Comparison of ENCODE assay signal across 8 cellular contexts in genomic region chr18:3451989-3452749, GRCh38. TPM values are rescaled to one million over a fixed set of nuclear protein-coding genes. Genes with fewer than 3 reads are reported as not detected.
A peak's percentile ranks its signal among the peaks of the same experiment; 100 is the strongest.
DNase-seq lines count a peak whose midpoint lies in the region; ATAC-seq and TF ChIP-seq lines count a peak whose summit lies in the region.

No MANE protein-coding gene starts in this region.

- DNase-seq in PC-3 (peak; percentile 60), heart left ventricle (peak; percentile 58 to 71 (median 66)), psoas muscle (peak; percentile 42 to 65), AML-193 (lab: John Stamatoyannopoulos, UW) (no peak)
- DNase-seq in activated naive CD4-positive, alpha-beta T cell treated with anti-CD3 and anti-CD28 coated beads, Interleukin-2, amount 50 U/mL, for 72 hours (ENCODE audit: low spot score in 2 of 2), result peak; percentile 38 to 66

- no peak overlapping the region for H2AFZ ChIP-seq in PC-3 (ENCODE audit: low read length)

- peaks cover 32 to 41% of the 10 kb centered on the region in 2 donors for H3K36me3 Mint-ChIP-seq in activated naive CD4-positive, alpha-beta T cell treated with anti-CD3 and anti-CD28 coated beads, Interleukin-2, amount 50 U/mL, for 72 hours

- peak overlapping the region; percentile 97 for H3K9ac ChIP-seq in PC-3 (ENCODE audit: low read length)

- H3K9me2 ChIP-seq in DOHH2 (replicated peaks; ENCODE audit: control insufficient read depth, low read length) (no peaks in the 10 kb centered on the region), PC-3 (replicated peaks; ENCODE audit: low read length) (no peaks in the 10 kb centered on the region)

- H3K4me3 ChIP-seq in DOHH2 (ENCODE audit: low read length) (peak overlapping the region; percentile 76), PC-3 (ENCODE audit: low read length) (peak overlapping the region; percentile 96), heart left ventricle (peak overlapping the region; percentile 65 to 93 (median 78)), psoas muscle (peak overlapping the region; percentile 97)

- no peaks in the 10 kb centered on the region for H3K9me3 ChIP-seq in DOHH2 (ENCODE audit: control insufficient read depth, insufficient read depth, low read length)
- no peaks in the 10 kb centered on the region for H3K9me3 ChIP-seq in PC-3 (ENCODE audit: low read length)
- no peaks in the 10 kb centered on the region for H3K9me3 ChIP-seq in heart left ventricle
- no peaks in the 10 kb centered on the region for H3K9me3 ChIP-seq in psoas muscle

- H3F3A ChIP-seq in DOHH2 (ENCODE audit: control insufficient read depth, insufficient read depth) (peaks cover 19% of the 10 kb centered on the region), PC-3 (ENCODE audit: low read length, unreplicated experiment) (peaks cover 18% of the 10 kb centered on the region)

- CTCF ChIA-PET in PC-3 (lab: Charles Lee), result no interaction called here

- H3K9me3 Mint-ChIP-seq in activated naive CD4-positive, alpha-beta T cell treated with anti-CD3 and anti-CD28 coated beads, Interleukin-2, amount 50 U/mL, for 72 hours, result no peaks in the 10 kb centered on the region

- H3K27ac Mint-ChIP-seq in activated naive CD4-positive, alpha-beta T cell treated with anti-CD3 and anti-CD28 coated beads, Interleukin-2, amount 50 U/mL, for 72 hours, result peak overlapping the region; percentile 99 to 100

- H3K79me2 ChIP-seq in DOHH2 (ENCODE audit: control insufficient read depth, low read length), result peaks cover 54% of the 10 kb centered on the region
- peaks cover 83% of the 10 kb centered on the region for H3K79me2 ChIP-seq in PC-3 (ENCODE audit: low read length)

- TF ChIP-seq CTCF in DOHH2 (IDR thresholded peaks at IDR 0.05; ENCODE audit: low read depth, low read length, poor library complexity, severe bottlenecking), result no peak
- TF ChIP-seq CTCF in PC-3 (conservative IDR thresholded peaks at IDR 0.05; ENCODE audit: low read depth, low read length), result no peak; the same call in 1 of the 2 replicates
- peak in 1 of 12 donors; percentile 19 for TF ChIP-seq CTCF in heart left ventricle (IDR thresholded peaks at IDR 0.05)
- TF ChIP-seq CTCF in psoas muscle (IDR thresholded peaks at IDR 0.05), result no peak

- H3K27me3 ChIP-seq in DOHH2 (ENCODE audit: control insufficient read depth, low read length) (peaks cover 4% of the 10 kb centered on the region; the same call in 1 of the 2 replicates), PC-3 (ENCODE audit: low read length) (no peaks in the 10 kb centered on the region), heart left ventricle (no peaks in the 10 kb centered on the region), psoas muscle (ENCODE audit: insufficient read depth in 3 of 3, low read length in 2 of 3) (no peaks in the 10 kb centered on the region)

- peaks cover 57% of the 10 kb centered on the region for H3K4me1 ChIP-seq in DOHH2 (ENCODE audit: control insufficient read depth, low read length)
- peaks cover 31% of the 10 kb centered on the region for H3K4me1 ChIP-seq in PC-3 (ENCODE audit: insufficient read depth, low read length)
- H3K4me1 ChIP-seq in heart left ventricle, result peaks cover 0 to 41% (median 21%) of the 10 kb centered on the region in 12 donors
- H3K4me1 ChIP-seq in psoas muscle, result peaks cover 33% of the 10 kb centered on the region

- WGBS in heart left ventricle, 4 donors, result 2 to 5% (median 4%) methylated on average over 36 to 53 of the region's 53 CpGs
- WGBS in psoas muscle, 3 donors, result 0 to 2% (median 1%) methylated on average over 47 to 53 of the region's 53 CpGs

- POLR2A ChIA-PET in PC-3 (lab: Charles Lee; ENCODE audit: unreplicated experiment), result interaction anchor here (0.6 to 3.2 kb wide), 6 partner anchors 116 to 196 kb away, joined by 3 to 16 read pairs (median 6); no protein-coding TSS in a partner anchor

- H4K20me1 ChIP-seq in DOHH2 (ENCODE audit: control insufficient read depth, insufficient read depth, low read depth, low read length) (no peaks in the 10 kb centered on the region), PC-3 (ENCODE audit: low read length) (peaks cover 37% of the 10 kb centered on the region)

- TF ChIP-seq POLR2A in heart left ventricle (IDR thresholded peaks at IDR 0.05), result no peak

- H3K4me2 ChIP-seq in DOHH2 (ENCODE audit: low read length), result peak overlapping the region; percentile 69
- peak overlapping the region; percentile 87 for H3K4me2 ChIP-seq in PC-3 (ENCODE audit: low read length)

- H3K36me3 ChIP-seq in DOHH2 (ENCODE audit: control insufficient read depth, low read length), result peaks cover 9% of the 10 kb centered on the region
- H3K36me3 ChIP-seq in PC-3 (ENCODE audit: low read depth, low read length), result peaks cover 3% of the 10 kb centered on the region
- peaks cover 0 to 13% (median 11%) of the 10 kb centered on the region in 9 donors for H3K36me3 ChIP-seq in heart left ventricle
- peaks cover 11 to 16% of the 10 kb centered on the region in 2 donors for H3K36me3 ChIP-seq in psoas muscle (ENCODE audit: insufficient read depth in 1 of 2, low read depth in 1 of 2)

- intact Hi-C loops in PC-3 (cut with micrococcal nuclease), result loop anchor here (5.0 to 10.0 kb wide), 2 partner anchors 327 to 440 kb away; partner anchors contain the start of gene LPIN2
- intact Hi-C loops in heart left ventricle (cut with DNase I), result loop anchor here in 8 of 10 donors (2.0 to 10.0 kb wide), 9 partner anchors 140 to 440 kb away; partner anchors contain the start of genes MYL12B (in 4 of the 8) and LPIN2 (in 1 of the 8)
- intact Hi-C loops in psoas muscle (cut with DNase I), result loop anchor here in 1 of 2 donors (2.0 to 5.0 kb wide), 2 partner anchors 190 to 215 kb away; partner anchors contain the start of gene MYL12B

- ATAC-seq in PC-3 (no peak), heart left ventricle (no peak), psoas muscle (no peak), HG02678 (IDR thresholded peaks at IDR 0.05; ENCODE audit: unreplicated experiment) (no peak), HG03095 (IDR thresholded peaks at IDR 0.05; ENCODE audit: unreplicated experiment) (no peak)
- no peak for ATAC-seq in activated naive CD4-positive, alpha-beta T cell treated with anti-CD3 and anti-CD28 coated beads, Interleukin-2, amount 50 U/mL, for 72 hours

- H3K27ac ChIP-seq in DOHH2 (ENCODE audit: low read depth, low read length) (no peak overlapping the region), PC-3 (ENCODE audit: low read length) (peak overlapping the region; percentile 95), heart left ventricle (peak overlapping the region; percentile 92 to 100 (median 97)), psoas muscle (peak overlapping the region; percentile 100)

- no TSS peak for BruUV-seq in PC-3 (replicated peaks; lab: Mats Ljungman, UMichigan)

RNA-seq across cellular contexts. Expression of gene TGIF1, which starts 2.2 kb away (rescaled TPM):
- total RNA-seq in PC-3 (2014; rRNA removed) (101 and 114 TPM in 2 replicates), heart left ventricle (10 to 100 TPM in 7 of 9 donors, 1 to 10 TPM in 2; 5.0 to 33.5 (median 15.4) TPM), psoas muscle (10 to 100 TPM; 18.2 to 81.2 (median 61.5) TPM)
- 100 to 1,000 TPM in 1 of 2 donors, 10 to 100 TPM in 1; 36.1 to 101 TPM for total RNA-seq in activated naive CD4-positive, alpha-beta T cell treated with anti-CD3 and anti-CD28 coated beads, Interleukin-2, amount 50 U/mL, for 72 hours
- polyA plus RNA-seq in heart left ventricle (10 to 100 TPM in 1 of 2 donors, 1 to 10 TPM in 1; 8.8 to 37.5 TPM), psoas muscle (100 to 1,000 TPM in 1 of 3 donors, 10 to 100 TPM in 2; 18.7 to 200 (median 22.5) TPM)

Comparison
In these comparisons a context has a peak if more than half of its experiments do, and no peak if none do; other contexts are left out.
1. DNase-seq: peak in PC-3 (single experiment), activated naive CD4-positive, alpha-beta T cell treated with anti-CD3 and anti-CD28 coated beads, Interleukin-2, amount 50 U/mL, for 72 hours (2 of 2), heart left ventricle (5 of 5) and psoas muscle (2 of 2); none in AML-193 (0 of 2).
2. Peak in every context shown above with its lines, with median percentiles within 50 percentile points of each other: H3K4me3 ChIP-seq.